ENCODE assay signal across 2 cellular contexts in the genomic region with DNA sequence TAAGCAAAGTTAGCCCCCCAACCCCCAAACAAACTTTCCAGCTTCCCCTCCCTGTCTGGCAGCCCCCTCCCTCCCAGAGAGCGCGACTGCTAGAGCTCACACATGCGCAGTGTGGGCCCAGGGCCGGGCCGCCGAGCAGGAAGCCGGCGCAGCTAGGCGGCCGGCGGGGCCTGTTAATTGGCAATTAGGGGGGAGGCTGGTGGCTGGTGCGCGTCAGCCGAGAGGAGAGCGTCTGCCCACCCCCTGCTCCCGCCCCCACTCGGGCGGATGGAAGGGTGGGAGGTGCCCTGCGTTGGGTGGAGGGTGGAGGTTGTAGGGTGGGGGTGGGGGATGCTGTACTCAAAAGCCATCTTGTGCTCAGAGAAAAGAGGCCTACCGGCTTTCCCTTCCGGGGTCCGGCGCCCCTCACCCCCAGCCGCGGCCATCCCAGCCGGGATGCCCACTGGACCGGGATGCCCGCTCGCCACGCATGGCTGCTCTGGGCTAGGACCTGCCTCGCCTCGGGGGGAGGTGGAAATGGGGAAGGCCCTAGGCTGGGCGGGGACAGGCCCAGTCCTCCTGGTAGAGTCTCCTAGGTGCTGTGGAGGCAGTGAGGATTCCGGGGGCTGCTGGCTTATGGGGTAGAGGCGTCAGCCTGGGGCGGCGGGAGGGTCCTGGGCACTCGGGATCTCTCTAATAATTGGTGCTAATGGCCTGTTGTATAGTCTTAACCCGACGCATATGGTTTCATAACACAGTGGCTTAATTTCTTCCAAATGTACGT.
A peak's percentile ranks its signal among the peaks of the same experiment; 100 is the strongest.
TF ChIP-seq lines count a peak whose summit lies in the region.

No MANE protein-coding gene starts in this region.

TF ChIP-seq in A549, 52 proteins besides CTCF, POLR2A, EP300 and RAD21 (continued from another document):
- TF ChIP-seq, protein P1, sequence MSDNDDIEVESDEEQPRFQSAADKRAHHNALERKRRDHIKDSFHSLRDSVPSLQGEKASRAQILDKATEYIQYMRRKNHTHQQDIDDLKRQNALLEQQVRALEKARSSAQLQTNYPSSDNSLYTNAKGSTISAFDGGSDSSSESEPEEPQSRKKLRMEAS (IDR thresholded peaks at IDR 0.05) = peak; percentile 25; the same call in 1 of the 2 replicates
- no peak for TF ChIP-seq NPAS2 (CRISPR knock-in tag; IDR thresholded peaks at IDR 0.05; ENCODE audit: borderline replicate concordance)
- TF ChIP-seq, protein P2, sequence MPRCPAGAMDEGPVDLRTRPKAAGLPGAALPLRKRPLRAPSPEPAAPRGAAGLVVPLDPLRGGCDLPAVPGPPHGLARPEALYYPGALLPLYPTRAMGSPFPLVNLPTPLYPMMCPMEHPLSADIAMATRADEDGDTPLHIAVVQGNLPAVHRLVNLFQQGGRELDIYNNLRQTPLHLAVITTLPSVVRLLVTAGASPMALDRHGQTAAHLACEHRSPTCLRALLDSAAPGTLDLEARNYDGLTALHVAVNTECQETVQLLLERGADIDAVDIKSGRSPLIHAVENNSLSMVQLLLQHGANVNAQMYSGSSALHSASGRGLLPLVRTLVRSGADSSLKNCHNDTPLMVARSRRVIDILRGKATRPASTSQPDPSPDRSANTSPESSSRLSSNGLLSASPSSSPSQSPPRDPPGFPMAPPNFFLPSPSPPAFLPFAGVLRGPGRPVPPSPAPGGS (IDR thresholded peaks at IDR 0.05) = peak; percentile 53
- peak in 1 of 2 experiments; percentile 68; a peak in 1 of 5 replicates for TF ChIP-seq JUN (IDR thresholded peaks at IDR 0.05)
- no peak for TF ChIP-seq HEYL (CRISPR knock-in tag; IDR thresholded peaks at IDR 0.05)
- TF ChIP-seq KDM5A (IDR thresholded peaks at IDR 0.05) = no peak
- TF ChIP-seq, protein P3, sequence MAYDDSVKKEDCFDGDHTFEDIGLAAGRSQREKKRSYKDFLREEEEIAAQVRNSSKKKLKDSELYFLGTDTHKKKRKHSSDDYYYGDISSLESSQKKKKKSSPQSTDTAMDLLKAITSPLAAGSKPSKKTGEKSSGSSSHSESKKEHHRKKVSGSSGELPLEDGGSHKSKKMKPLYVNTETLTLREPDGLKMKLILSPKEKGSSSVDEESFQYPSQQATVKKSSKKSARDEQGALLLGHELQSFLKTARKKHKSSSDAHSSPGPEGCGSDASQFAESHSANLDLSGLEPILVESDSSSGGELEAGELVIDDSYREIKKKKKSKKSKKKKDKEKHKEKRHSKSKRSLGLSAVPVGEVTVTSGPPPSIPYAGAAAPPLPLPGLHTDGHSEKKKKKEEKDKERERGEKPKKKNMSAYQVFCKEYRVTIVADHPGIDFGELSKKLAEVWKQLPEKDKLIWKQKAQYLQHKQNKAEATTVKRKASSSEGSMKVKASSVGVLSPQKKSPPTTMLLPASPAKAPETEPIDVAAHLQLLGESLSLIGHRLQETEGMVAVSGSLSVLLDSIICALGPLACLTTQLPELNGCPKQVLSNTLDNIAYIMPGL (CRISPR knock-in tag; IDR thresholded peaks at IDR 0.05; ENCODE audit: borderline replicate concordance) = peak; percentile 78; the same call in 1 of the 2 replicates

TF ChIP-seq in liver, 16 proteins besides CTCF, POLR2A, EP300 and RAD21 (continued from another document):
- TF ChIP-seq, protein P4, sequence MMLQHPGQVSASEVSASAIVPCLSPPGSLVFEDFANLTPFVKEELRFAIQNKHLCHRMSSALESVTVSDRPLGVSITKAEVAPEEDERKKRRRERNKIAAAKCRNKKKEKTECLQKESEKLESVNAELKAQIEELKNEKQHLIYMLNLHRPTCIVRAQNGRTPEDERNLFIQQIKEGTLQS (IDR thresholded peaks at IDR 0.05) = no peak
- TF ChIP-seq, protein P5, sequence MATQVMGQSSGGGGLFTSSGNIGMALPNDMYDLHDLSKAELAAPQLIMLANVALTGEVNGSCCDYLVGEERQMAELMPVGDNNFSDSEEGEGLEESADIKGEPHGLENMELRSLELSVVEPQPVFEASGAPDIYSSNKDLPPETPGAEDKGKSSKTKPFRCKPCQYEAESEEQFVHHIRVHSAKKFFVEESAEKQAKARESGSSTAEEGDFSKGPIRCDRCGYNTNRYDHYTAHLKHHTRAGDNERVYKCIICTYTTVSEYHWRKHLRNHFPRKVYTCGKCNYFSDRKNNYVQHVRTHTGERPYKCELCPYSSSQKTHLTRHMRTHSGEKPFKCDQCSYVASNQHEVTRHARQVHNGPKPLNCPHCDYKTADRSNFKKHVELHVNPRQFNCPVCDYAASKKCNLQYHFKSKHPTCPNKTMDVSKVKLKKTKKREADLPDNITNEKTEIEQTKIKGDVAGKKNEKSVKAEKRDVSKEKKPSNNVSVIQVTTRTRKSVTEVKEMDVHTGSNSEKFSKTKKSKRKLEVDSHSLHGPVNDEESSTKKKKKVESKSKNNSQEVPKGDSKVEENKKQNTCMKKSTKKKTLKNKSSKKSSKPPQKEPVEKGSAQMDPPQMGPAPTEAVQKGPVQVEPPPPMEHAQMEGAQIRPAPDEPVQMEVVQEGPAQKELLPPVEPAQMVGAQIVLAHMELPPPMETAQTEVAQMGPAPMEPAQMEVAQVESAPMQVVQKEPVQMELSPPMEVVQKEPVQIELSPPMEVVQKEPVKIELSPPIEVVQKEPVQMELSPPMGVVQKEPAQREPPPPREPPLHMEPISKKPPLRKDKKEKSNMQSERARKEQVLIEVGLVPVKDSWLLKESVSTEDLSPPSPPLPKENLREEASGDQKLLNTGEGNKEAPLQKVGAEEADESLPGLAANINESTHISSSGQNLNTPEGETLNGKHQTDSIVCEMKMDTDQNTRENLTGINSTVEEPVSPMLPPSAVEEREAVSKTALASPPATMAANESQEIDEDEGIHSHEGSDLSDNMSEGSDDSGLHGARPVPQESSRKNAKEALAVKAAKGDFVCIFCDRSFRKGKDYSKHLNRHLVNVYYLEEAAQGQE (IDR thresholded peaks at IDR 0.05) = no peak
- TF ChIP-seq GABPA (IDR thresholded peaks at IDR 0.05 in 1 of 2, conservative IDR thresholded peaks at IDR 0.05 in 1 of 2) (no peak), RXRA (IDR thresholded peaks at IDR 0.05) (no peak), TAF1 (conservative IDR thresholded peaks at IDR 0.05) (no peak), YY1 (IDR thresholded peaks at IDR 0.05) (no peak), HNF4A (conservative IDR thresholded peaks at IDR 0.05) (no peak), HNF4G (IDR thresholded peaks at IDR 0.05) (no peak), EGR1 (IDR thresholded peaks at IDR 0.05; ENCODE audit: low read depth in 2 of 2) (no peak), FOXA1 (IDR thresholded peaks at IDR 0.05) (no peak), JUND (IDR thresholded peaks at IDR 0.05) (no peak)
- TF ChIP-seq, protein P1 (IDR thresholded peaks at IDR 0.05) = no peak
